Comparison of ENCODE assay signal across 8 cellular contexts in the genomic region with DNA sequence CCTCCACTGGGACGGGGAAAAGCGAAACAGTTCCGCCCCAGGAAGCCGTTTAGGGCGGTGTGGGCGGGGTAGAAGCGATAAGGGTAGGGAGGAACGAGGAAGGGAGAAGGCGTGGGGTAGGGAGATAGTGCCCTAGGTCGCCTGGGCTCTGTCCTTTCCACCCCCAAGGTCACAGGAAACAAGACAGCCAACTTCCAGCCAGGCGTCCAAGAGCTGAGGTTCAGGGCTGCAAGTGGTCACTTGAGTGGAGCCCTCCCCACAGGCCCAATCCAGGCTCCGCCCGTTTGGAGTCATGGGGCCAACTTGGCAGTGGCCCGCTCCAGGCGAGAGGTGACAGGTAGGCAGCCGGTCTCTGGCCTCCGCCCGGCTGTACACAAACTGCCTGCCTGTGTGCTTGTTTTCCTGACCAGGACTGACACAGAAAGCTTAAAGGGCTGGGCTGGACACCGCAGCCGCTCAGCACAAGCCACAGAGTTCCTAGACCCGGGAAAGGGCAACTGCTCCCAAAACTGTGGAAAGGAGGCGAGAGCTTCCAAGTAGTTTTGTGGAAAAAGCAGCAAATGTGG. TPM values are rescaled to one million over a fixed set of nuclear protein-coding genes. Genes with fewer than 3 reads are reported as not detected.
DNase-seq lines count a peak whose midpoint lies in the region; ATAC-seq and TF ChIP-seq lines count a peak whose summit lies in the region.

A gene with protein sequence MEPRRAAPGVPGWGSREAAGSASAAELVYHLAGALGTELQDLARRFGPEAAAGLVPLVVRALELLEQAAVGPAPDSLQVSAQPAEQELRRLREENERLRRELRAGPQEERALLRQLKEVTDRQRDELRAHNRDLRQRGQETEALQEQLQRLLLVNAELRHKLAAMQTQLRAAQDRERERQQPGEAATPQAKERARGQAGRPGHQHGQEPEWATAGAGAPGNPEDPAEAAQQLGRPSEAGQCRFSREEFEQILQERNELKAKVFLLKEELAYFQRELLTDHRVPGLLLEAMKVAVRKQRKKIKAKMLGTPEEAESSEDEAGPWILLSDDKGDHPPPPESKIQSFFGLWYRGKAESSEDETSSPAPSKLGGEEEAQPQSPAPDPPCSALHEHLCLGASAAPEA (minus strand): TSS at position 23 of the 566 bp plus-strand sequence. CDS start 62 bp downstream, outside the sequence.

- H3K9me3 ChIP-seq in Caco-2: no peaks in the 10 kb centered on the region
- H3K9me3 ChIP-seq in SK-N-SH: no peaks in the 10 kb centered on the region
- H3K9me3 ChIP-seq in upper lobe of left lung: no peaks in the 10 kb centered on the region

- TF ChIP-seq EP300 in SK-N-SH (IDR thresholded peaks at IDR 0.05; ENCODE audit: borderline replicate concordance in 1 of 2, low read depth in 1 of 2, low read length in 1 of 2): no peak
- TF ChIP-seq EP300 in upper lobe of left lung (IDR thresholded peaks at IDR 0.05): peak in 1 of 4 donors; percentile 27

- no peak for TF ChIP-seq RAD21 in SK-N-SH (IDR thresholded peaks at IDR 0.05; ENCODE audit: low read length)

- H3K4me1 ChIP-seq in Caco-2: peaks cover 8% of the 10 kb centered on the region; the same call in 1 of the 2 replicates
- H3K4me1 ChIP-seq in SK-N-SH (ENCODE audit: control insufficient read depth in 1 of 2, insufficient read depth in 2 of 2, low read depth in 1 of 2, low read length in 1 of 2): peaks cover 1 to 16% of the 10 kb centered on the region in 2 experiments; a peak in 1 of 4 replicates
- H3K4me1 ChIP-seq in upper lobe of left lung: peaks cover 50 to 55% (median 54%) of the 10 kb centered on the region in 4 donors

- H3K27ac Mint-ChIP-seq in Caco-2 (ENCODE audit: unreplicated experiment) (peak within 1 kb of the TSS; percentile 35), endothelial cell (ENCODE audit: unreplicated experiment) (no peak within 1 kb of the TSS), mesothelial cell of epicardium (no peak within 1 kb of the TSS)

- BruUV-seq in Caco-2 (replicated peaks; lab: Mats Ljungman, UMichigan): TSS peak; percentile 82

- peak; percentile 1 for ATAC-seq in HG02973 (IDR thresholded peaks at IDR 0.05; ENCODE audit: unreplicated experiment)
- ATAC-seq in upper lobe of left lung (ENCODE audit: low FRiP score in 2 of 2): peak; percentile 67 to 82
- ATAC-seq in HG02763 (IDR thresholded peaks at IDR 0.05; ENCODE audit: unreplicated experiment): no peak

- H3K36me3 ChIP-seq in Caco-2 (ENCODE audit: control insufficient read depth, insufficient read depth, low read length): peaks cover 16% of the 10 kb centered on the region
- H3K36me3 ChIP-seq in SK-N-SH (replicated peaks in 1 of 2; ENCODE audit: control insufficient read depth in 1 of 2, insufficient read depth in 2 of 2, low read length in 1 of 2): peaks cover 39 to 41% of the 10 kb centered on the region in 2 experiments
- H3K36me3 ChIP-seq in upper lobe of left lung: peaks cover 31 to 49% (median 46%) of the 10 kb centered on the region in 4 donors

- peak; percentile 74 to 82 for DNase-seq in Caco-2
- no peak for DNase-seq in SK-N-SH
- no peak for DNase-seq in endothelial cell (ENCODE audit: low spot score)
- DNase-seq in mesothelial cell of epicardium (ENCODE audit: low spot score in 2 of 2, unreplicated experiment in 2 of 2): no peak
- DNase-seq in upper lobe of left lung: peak; percentile 86 to 95
- no peak for DNase-seq in HCEC 1CT

- no peaks in the 10 kb centered on the region for H3K9me2 ChIP-seq in SK-N-SH

- POLR2A ChIA-PET in Caco-2 (lab: Charles Lee): interaction anchor here (0.6 to 2.0 kb wide), 11 partner anchors 11 to 134 kb away, joined by 3 to 12 read pairs (median 4); partner anchors contain the start of genes INPP5K and PITPNA
- POLR2A ChIA-PET in SK-N-SH (lab: Yijun Ruan, JAX): interaction anchor here (0.8 to 2.4 kb wide), 7 partner anchors 8 to 76 kb away, joined by 3 to 12 read pairs (median 5); partner anchors contain the start of gene SLC43A2

- TF ChIP-seq CTCF in Caco-2 (IDR thresholded peaks at IDR 0.05; ENCODE audit: insufficient read depth in 1 of 2, low read depth in 1 of 2, low read length in 1 of 2, severe bottlenecking in 1 of 2, unreplicated experiment in 1 of 2) (no peak), SK-N-SH (IDR thresholded peaks at IDR 0.05) (no peak), endothelial cell (IDR thresholded peaks at IDR 0.05; ENCODE audit: unreplicated experiment) (no peak), mesothelial cell of epicardium (IDR thresholded peaks at IDR 0.05; ENCODE audit: unreplicated experiment) (no peak), upper lobe of left lung (IDR thresholded peaks at IDR 0.05) (no peak)

- peak within 1 kb of the TSS; percentile 73 for H3K4me3 Mint-ChIP-seq in Caco-2 (ENCODE audit: unreplicated experiment)
- H3K4me3 Mint-ChIP-seq in endothelial cell (ENCODE audit: unreplicated experiment): peak within 1 kb of the TSS; percentile 56
- peak within 1 kb of the TSS; percentile 65 for H3K4me3 Mint-ChIP-seq in mesothelial cell of epicardium

- intact Hi-C loops in Caco-2 (cut with micrococcal nuclease; ENCODE audit: unreplicated experiment): no loop called here

- H3K4me3 ChIP-seq in Caco-2 (ENCODE audit: low read depth, low read length) (peak within 1 kb of the TSS; percentile 82), SK-N-SH (ENCODE audit: low read depth in 2 of 2, low read length in 1 of 2) (peak within 1 kb of the TSS; percentile 57 to 74), upper lobe of left lung (peak within 1 kb of the TSS; percentile 77 to 93 (median 84))

- H3K27me3 Mint-ChIP-seq in Caco-2 (ENCODE audit: insufficient read depth, unreplicated experiment) (no peaks in the 10 kb centered on the region), endothelial cell (ENCODE audit: unreplicated experiment) (peaks cover 12% of the 10 kb centered on the region), mesothelial cell of epicardium (ENCODE audit: low read depth) (no peaks in the 10 kb centered on the region)

- WGBS in SK-N-SH (ENCODE audit: low lambda C conversion rate): 25% methylated on average over 15 of the region's 22 CpGs
- WGBS in upper lobe of left lung, 2 donors: 1 to 20% methylated on average over 15 to 19 of the region's 22 CpGs

- TF ChIP-seq POLR2A in upper lobe of left lung (IDR thresholded peaks at IDR 0.05): peak in 1 of 4 donors; percentile 58

- H3K9ac ChIP-seq in SK-N-SH: peak within 1 kb of the TSS; percentile 73

- peak within 1 kb of the TSS; percentile 64 to 86 for H3K27ac ChIP-seq in SK-N-SH (ENCODE audit: low read depth in 2 of 2, low read length in 1 of 2)
- peak within 1 kb of the TSS; percentile 97 to 99 (median 98) for H3K27ac ChIP-seq in upper lobe of left lung

- peaks cover 6% of the 10 kb centered on the region for H3K4me1 Mint-ChIP-seq in Caco-2 (ENCODE audit: low read depth, unreplicated experiment)
- peaks cover 25% of the 10 kb centered on the region for H3K4me1 Mint-ChIP-seq in endothelial cell (ENCODE audit: unreplicated experiment)
- peaks cover 18% of the 10 kb centered on the region for H3K4me1 Mint-ChIP-seq in mesothelial cell of epicardium

- H3F3A ChIP-seq in SK-N-SH (replicated peaks; ENCODE audit: insufficient read depth): peaks cover 45% of the 10 kb centered on the region

- CTCF ChIA-PET in Caco-2 (lab: Charles Lee): interaction anchor here (0.7 to 2.0 kb wide), 11 partner anchors 18 to 259 kb away, joined by 3 to 14 read pairs (median 6); partner anchors contain the start of gene INPP5K
- CTCF ChIA-PET in SK-N-SH (lab: Yijun Ruan, JAX): interaction anchor here (0.8 to 6.8 kb wide), 18 partner anchors 9 to 391 kb away, joined by 3 to 65 read pairs (median 6); partner anchors contain the start of genes PRPF8 and SLC43A2

- H3K27me3 ChIP-seq in Caco-2 (replicated peaks; ENCODE audit: control insufficient read depth, insufficient read depth, low read length): no peaks in the 10 kb centered on the region
- H3K27me3 ChIP-seq in SK-N-SH (ENCODE audit: insufficient read depth): no peaks in the 10 kb centered on the region
- no peaks in the 10 kb centered on the region for H3K27me3 ChIP-seq in upper lobe of left lung

- peak within 1 kb of the TSS; percentile 68; the same call in 1 of the 2 replicates for H2AFZ ChIP-seq in SK-N-SH (ENCODE audit: low read depth)

- peaks cover 51% of the 10 kb centered on the region for H3K36me3 Mint-ChIP-seq in Caco-2 (ENCODE audit: insufficient read depth, unreplicated experiment)
- peaks cover 25% of the 10 kb centered on the region for H3K36me3 Mint-ChIP-seq in endothelial cell (ENCODE audit: low read depth, unreplicated experiment)
- H3K36me3 Mint-ChIP-seq in mesothelial cell of epicardium: peaks cover 22% of the 10 kb centered on the region

- H4K20me1 ChIP-seq in SK-N-SH (ENCODE audit: insufficient read depth): no peaks in the 10 kb centered on the region

- no peaks in the 10 kb centered on the region for H3K79me2 ChIP-seq in SK-N-SH (ENCODE audit: insufficient read depth)

- H3K4me2 ChIP-seq in SK-N-SH: peak within 1 kb of the TSS; percentile 99

- H3K9me3 Mint-ChIP-seq in Caco-2 (ENCODE audit: unreplicated experiment): no peaks in the 10 kb centered on the region
- H3K9me3 Mint-ChIP-seq in endothelial cell (ENCODE audit: unreplicated experiment): no peaks in the 10 kb centered on the region
- no peaks in the 10 kb centered on the region for H3K9me3 Mint-ChIP-seq in mesothelial cell of epicardium

TF ChIP-seq in SK-N-SH, 30 proteins besides CTCF, POLR2A, EP300 and RAD21:
- TF ChIP-seq, protein P1, sequence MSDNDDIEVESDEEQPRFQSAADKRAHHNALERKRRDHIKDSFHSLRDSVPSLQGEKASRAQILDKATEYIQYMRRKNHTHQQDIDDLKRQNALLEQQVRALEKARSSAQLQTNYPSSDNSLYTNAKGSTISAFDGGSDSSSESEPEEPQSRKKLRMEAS (IDR thresholded peaks at IDR 0.05; ENCODE audit: low read depth): no peak
- TF ChIP-seq POLR2AphosphoS5 (IDR thresholded peaks at IDR 0.05; ENCODE audit: low read depth, low read length): peak; percentile 11; the same call in 1 of the 2 replicates

RNA-seq across cellular contexts. Expression of the gene that starts here (rescaled TPM):
- total RNA-seq in Caco-2 (2022) (4.2 and 6.9 TPM in 2 replicates), endothelial cell (ENCODE audit: unreplicated experiment) (14.2 TPM), mesothelial cell of epicardium (3.4 to 3.8 TPM (median 3.5 TPM) in 3 replicates), upper lobe of left lung (100 to 1,000 TPM in 2 of 6 donors, 10 to 100 TPM in 4; 43.7 to 192 (median 85.4) TPM)
- polyA plus RNA-seq in SK-N-SH (2012; rRNA removed): 3.8 and 4.5 TPM in 2 replicates
- polyA plus RNA-seq in SK-N-SH (2012; cell fraction: cytosol; rRNA removed): 2.7 and 3.0 TPM in 2 replicates
- polyA plus RNA-seq in SK-N-SH (2012; cell fraction: nucleus; rRNA removed): 12.1 and 14.6 TPM in 2 replicates

Comparison
In these comparisons a context has a peak if more than half of its experiments do, and no peak if none do; other contexts are left out.
1. DNase-seq: peak in Caco-2 (2 of 2) and upper lobe of left lung (2 of 2); none in SK-N-SH (single experiment), endothelial cell (single experiment), mesothelial cell of epicardium (0 of 2) and HCEC 1CT (single experiment).
2. Peak in every context shown above with its lines, with median percentiles within 50 percentile points of each other: H3K4me3 ChIP-seq and H3K4me3 Mint-ChIP-seq.